In genomic region chr12:64252708-64253107, GRCh38 we compare ENCODE assay signal across 14 cellular contexts. TPM values are rescaled to one million over a fixed set of nuclear protein-coding genes. Genes with fewer than 3 reads are reported as not detected.
DNase-seq lines count a peak whose midpoint lies in the region; ATAC-seq and TF ChIP-seq lines count a peak whose summit lies in the region.
"Had no signal": no experiment of that assay in that cellular context is flagged by ENCODE, and none has a peak within 500 bp of the region (broad histone marks: within the 10 kb centered on the region; RNA-seq: fewer than 3 reads in every experiment).

No MANE protein-coding gene starts in this region.

- H3K4me1 Mint-ChIP-seq in activated CD8-positive, alpha-beta T cell treated with anti-CD3 and anti-CD28 coated beads, Interleukin-2, amount 10 ng/mL, durations not matched to agents 7 days and 5 days (ENCODE audit: low read depth): no peaks in the 10 kb centered on the region
- H3K4me1 Mint-ChIP-seq: activated CD8-positive, alpha-beta memory T cell treated with anti-CD3 and anti-CD28 coated beads, Interleukin-2, amount 10 ng/mL, durations not matched to agents 7 days and 5 days had no signal

- peaks cover 6 to 12% of the 10 kb centered on the region in 2 donors for H3K4me1 ChIP-seq in adrenal gland (replicated peaks in 1 of 2)
- H3K4me1 ChIP-seq in heart left ventricle: peaks cover 0 to 13% (median 0%) of the 10 kb centered on the region in 12 donors
- peaks cover 0 to 4% (median 2%) of the 10 kb centered on the region in 3 donors for H3K4me1 ChIP-seq in skeletal muscle tissue (ENCODE audit: control insufficient read depth in 3 of 3, insufficient read depth in 3 of 3, low read length in 3 of 3)

- no peaks in the 10 kb centered on the region for H3K36me3 ChIP-seq in adrenal gland (replicated peaks in 1 of 2)
- H3K36me3 ChIP-seq in heart left ventricle: no peaks in the 10 kb centered on the region
- H3K36me3 ChIP-seq in skeletal muscle tissue (ENCODE audit: control insufficient read depth in 3 of 3, insufficient read depth in 3 of 3, low read length in 3 of 3): no peaks in the 10 kb centered on the region

- H3K27me3 Mint-ChIP-seq in activated CD8-positive, alpha-beta T cell treated with anti-CD3 and anti-CD28 coated beads, Interleukin-2, amount 10 ng/mL, durations not matched to agents 7 days and 5 days (ENCODE audit: low read depth): no peaks in the 10 kb centered on the region
- H3K27me3 Mint-ChIP-seq: activated CD8-positive, alpha-beta memory T cell treated with anti-CD3 and anti-CD28 coated beads, Interleukin-2, amount 10 ng/mL, durations not matched to agents 7 days and 5 days; activated naive CD8-positive, alpha-beta T cell had no signal

- ATAC-seq in heart left ventricle: peak in 3 of 4 donors; percentile 48 to 83 (median 61)
- ATAC-seq in HG02678 (IDR thresholded peaks at IDR 0.05; ENCODE audit: unreplicated experiment): no peak
- ATAC-seq in activated CD8-positive, alpha-beta T cell treated with anti-CD3 and anti-CD28 coated beads, Interleukin-2, amount 10 ng/mL, durations not matched to agents 7 days and 5 days: no peak
- no peak for ATAC-seq in SK-N-SH treated with all-trans-retinoic acid at 6 μM for 48 hours
- ATAC-seq: activated CD8-positive, alpha-beta memory T cell treated with anti-CD3 and anti-CD28 coated beads, Interleukin-2, amount 10 ng/mL, durations not matched to agents 7 days and 5 days; effector memory CD8-positive, alpha-beta T cell; naive thymus-derived CD8-positive, alpha-beta T cell had no signal

- 21 to 31% (median 24%) methylated on average over 3 of the region's 3 CpGs for WGBS in adrenal gland, 4 donors
- WGBS in heart left ventricle, 4 donors: 65 to 74% (median 70%) methylated on average over 3 of the region's 3 CpGs

- H3K27me3 ChIP-seq in adrenal gland: no peaks in the 10 kb centered on the region
- H3K27me3 ChIP-seq in heart left ventricle: no peaks in the 10 kb centered on the region
- no peaks in the 10 kb centered on the region for H3K27me3 ChIP-seq in skeletal muscle tissue (ENCODE audit: control insufficient read depth in 3 of 3, insufficient read depth in 3 of 3, low read length in 3 of 3)

- H3K36me3 Mint-ChIP-seq in activated CD8-positive, alpha-beta T cell treated with anti-CD3 and anti-CD28 coated beads, Interleukin-2, amount 10 ng/mL, durations not matched to agents 7 days and 5 days (ENCODE audit: low read depth): no peaks in the 10 kb centered on the region
- H3K36me3 Mint-ChIP-seq: activated CD8-positive, alpha-beta memory T cell treated with anti-CD3 and anti-CD28 coated beads, Interleukin-2, amount 10 ng/mL, durations not matched to agents 7 days and 5 days; activated naive CD8-positive, alpha-beta T cell; naive thymus-derived CD8-positive, alpha-beta T cell had no signal

- TF ChIP-seq POLR2A in adrenal gland (IDR thresholded peaks at IDR 0.05) (no peak), heart left ventricle (IDR thresholded peaks at IDR 0.05) (no peak)

- H3K9me3 ChIP-seq in adrenal gland (replicated peaks in 1 of 3) (no peaks in the 10 kb centered on the region), heart left ventricle (no peaks in the 10 kb centered on the region), skeletal muscle tissue (ENCODE audit: control insufficient read depth in 3 of 3, low read length in 3 of 3) (no peaks in the 10 kb centered on the region)

- no peaks in the 10 kb centered on the region for H3K9me3 Mint-ChIP-seq in activated CD8-positive, alpha-beta T cell treated with anti-CD3 and anti-CD28 coated beads, Interleukin-2, amount 10 ng/mL, durations not matched to agents 7 days and 5 days (ENCODE audit: insufficient read depth)
- H3K9me3 Mint-ChIP-seq: effector memory CD8-positive, alpha-beta T cell; naive thymus-derived CD8-positive, alpha-beta T cell had no signal

- POLR2A ChIA-PET in activated CD8-positive, alpha-beta T cell treated with anti-CD3 and anti-CD28 coated beads, Interleukin-2, amount 10 ng/mL, durations not matched to agents 7 days and 5 days (lab: Charles Lee): no interaction called here

- TF ChIP-seq CTCF in adrenal gland (IDR thresholded peaks at IDR 0.05): no peak
- no peak for TF ChIP-seq CTCF in heart left ventricle (IDR thresholded peaks at IDR 0.05)

- CTCF ChIA-PET in activated CD8-positive, alpha-beta T cell treated with anti-CD3 and anti-CD28 coated beads, Interleukin-2, amount 10 ng/mL, durations not matched to agents 7 days and 5 days (lab: Charles Lee): no interaction called here

- intact Hi-C loops in adrenal gland (cut with DNase I): loop anchor here in 1 of 2 donors (10.0 kb wide), 1 partner anchor 168 kb away; no protein-coding TSS in a partner anchor
- intact Hi-C loops in heart left ventricle (cut with DNase I): loop anchor here in 7 of 10 donors (5.0 to 10.0 kb wide), 5 partner anchors 68 to 1148 kb away; partner anchors contain the start of gene DPY19L2 (in 1 of the 7)

- peak overlapping the region in 1 of 3 donors; percentile 27 for H3K9ac ChIP-seq in skeletal muscle tissue (ENCODE audit: low read depth in 1 of 3, low read length in 3 of 3)

- no peak overlapping the region for H3K4me3 Mint-ChIP-seq in activated CD8-positive, alpha-beta T cell treated with anti-CD3 and anti-CD28 coated beads, Interleukin-2, amount 10 ng/mL, durations not matched to agents 7 days and 5 days
- H3K4me3 Mint-ChIP-seq: activated CD8-positive, alpha-beta memory T cell treated with anti-CD3 and anti-CD28 coated beads, Interleukin-2, amount 10 ng/mL, durations not matched to agents 7 days and 5 days; activated naive CD8-positive, alpha-beta T cell; effector memory CD8-positive, alpha-beta T cell; naive thymus-derived CD8-positive, alpha-beta T cell had no signal

- DNase-seq in EL (peak; percentile 13), adrenal gland (peak in 4 of 7 donors; percentile 26 to 64 (median 30)), heart left ventricle (no peak), glomerular visceral epithelial cell (ENCODE audit: extremely low spot score) (no peak)
- DNase-seq in activated CD8-positive, alpha-beta T cell treated with anti-CD3 and anti-CD28 coated beads, Interleukin-2, amount 10 ng/mL, durations not matched to agents 7 days and 5 days: no peak
- DNase-seq: activated CD8-positive, alpha-beta memory T cell treated with anti-CD3 and anti-CD28 coated beads, Interleukin-2, amount 10 ng/mL, durations not matched to agents 7 days and 5 days; COR-L47; effector memory CD8-positive, alpha-beta T cell; KBM-7; naive thymus-derived CD8-positive, alpha-beta T cell had no signal

- no peak overlapping the region for H3K27ac Mint-ChIP-seq in activated CD8-positive, alpha-beta T cell treated with anti-CD3 and anti-CD28 coated beads, Interleukin-2, amount 10 ng/mL, durations not matched to agents 7 days and 5 days
- H3K27ac Mint-ChIP-seq: activated CD8-positive, alpha-beta memory T cell treated with anti-CD3 and anti-CD28 coated beads, Interleukin-2, amount 10 ng/mL, durations not matched to agents 7 days and 5 days; activated naive CD8-positive, alpha-beta T cell; effector memory CD8-positive, alpha-beta T cell; naive thymus-derived CD8-positive, alpha-beta T cell had no signal

- H3K27ac ChIP-seq in adrenal gland (peak overlapping the region in 3 of 5 donors; percentile 34 to 66 (median 56)), heart left ventricle (peak overlapping the region in 3 of 12 donors; percentile 24 to 32 (median 32)), skeletal muscle tissue (ENCODE audit: low read depth, low read length) (peak overlapping the region; percentile 26)

- H3K4me3 ChIP-seq in adrenal gland (no peak overlapping the region), heart left ventricle (no peak overlapping the region), skeletal muscle tissue (ENCODE audit: low read length in 3 of 3) (no peak overlapping the region)

TF ChIP-seq in SK-N-SH treated with all-trans-retinoic acid at 6 μM for 48 hours, 23 proteins besides CTCF, POLR2A, EP300 and RAD21 (continues in another document):
- TF ChIP-seq, protein P1, sequence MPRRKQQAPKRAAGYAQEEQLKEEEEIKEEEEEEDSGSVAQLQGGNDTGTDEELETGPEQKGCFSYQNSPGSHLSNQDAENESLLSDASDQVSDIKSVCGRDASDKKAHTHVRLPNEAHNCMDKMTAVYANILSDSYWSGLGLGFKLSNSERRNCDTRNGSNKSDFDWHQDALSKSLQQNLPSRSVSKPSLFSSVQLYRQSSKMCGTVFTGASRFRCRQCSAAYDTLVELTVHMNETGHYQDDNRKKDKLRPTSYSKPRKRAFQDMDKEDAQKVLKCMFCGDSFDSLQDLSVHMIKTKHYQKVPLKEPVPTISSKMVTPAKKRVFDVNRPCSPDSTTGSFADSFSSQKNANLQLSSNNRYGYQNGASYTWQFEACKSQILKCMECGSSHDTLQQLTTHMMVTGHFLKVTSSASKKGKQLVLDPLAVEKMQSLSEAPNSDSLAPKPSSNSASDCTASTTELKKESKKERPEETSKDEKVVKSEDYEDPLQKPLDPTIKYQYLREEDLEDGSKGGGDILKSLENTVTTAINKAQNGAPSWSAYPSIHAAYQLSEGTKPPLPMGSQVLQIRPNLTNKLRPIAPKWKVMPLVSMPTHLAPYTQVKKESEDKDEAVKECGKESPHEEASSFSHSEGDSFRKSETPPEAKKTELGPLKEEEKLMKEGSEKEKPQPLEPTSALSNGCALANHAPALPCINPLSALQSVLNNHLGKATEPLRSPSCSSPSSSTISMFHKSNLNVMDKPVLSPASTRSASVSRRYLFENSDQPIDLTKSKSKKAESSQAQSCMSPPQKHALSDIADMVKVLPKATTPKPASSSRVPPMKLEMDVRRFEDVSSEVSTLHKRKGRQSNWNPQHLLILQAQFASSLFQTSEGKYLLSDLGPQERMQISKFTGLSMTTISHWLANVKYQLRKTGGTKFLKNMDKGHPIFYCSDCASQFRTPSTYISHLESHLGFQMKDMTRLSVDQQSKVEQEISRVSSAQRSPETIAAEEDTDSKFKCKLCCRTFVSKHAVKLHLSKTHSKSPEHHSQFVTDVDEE (CRISPR knock-in tag; IDR thresholded peaks at IDR 0.05): no peak
- TF ChIP-seq ZFP30 (CRISPR knock-in tag; IDR thresholded peaks at IDR 0.05): no peak
- TF ChIP-seq, protein P2, sequence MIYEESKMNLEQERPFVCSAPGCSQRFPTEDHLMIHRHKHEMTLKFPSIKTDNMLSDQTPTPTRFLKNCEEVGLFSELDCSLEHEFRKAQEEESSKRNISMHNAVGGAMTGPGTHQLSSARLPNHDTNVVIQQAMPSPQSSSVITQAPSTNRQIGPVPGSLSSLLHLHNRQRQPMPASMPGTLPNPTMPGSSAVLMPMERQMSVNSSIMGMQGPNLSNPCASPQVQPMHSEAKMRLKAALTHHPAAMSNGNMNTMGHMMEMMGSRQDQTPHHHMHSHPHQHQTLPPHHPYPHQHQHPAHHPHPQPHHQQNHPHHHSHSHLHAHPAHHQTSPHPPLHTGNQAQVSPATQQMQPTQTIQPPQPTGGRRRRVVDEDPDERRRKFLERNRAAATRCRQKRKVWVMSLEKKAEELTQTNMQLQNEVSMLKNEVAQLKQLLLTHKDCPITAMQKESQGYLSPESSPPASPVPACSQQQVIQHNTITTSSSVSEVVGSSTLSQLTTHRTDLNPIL (CRISPR knock-in tag; IDR thresholded peaks at IDR 0.05; ENCODE audit: low read depth): no peak

RNA-seq across cellular contexts. Expression of gene KICS2, which starts 30.6 kb away (rescaled TPM):
- total RNA-seq in adrenal gland: 10 to 100 TPM in 7 of 8 donors, 1 to 10 TPM in 1; 8.6 to 36.4 (median 13.1) TPM
- 10 to 100 TPM in 1 of 3 donors, 1 to 10 TPM in 2; 5.0 to 15.4 (median 5.1) TPM for polyA plus RNA-seq in adrenal gland
- 1 to 10 TPM; 3.0 to 6.7 (median 5.1) TPM for total RNA-seq in heart left ventricle
- 1 to 10 TPM; 1.8 to 3.7 TPM for polyA plus RNA-seq in heart left ventricle
- 4.2 TPM for total RNA-seq in skeletal muscle tissue
- total RNA-seq in activated CD8-positive, alpha-beta T cell treated with anti-CD3 and anti-CD28 coated beads, Interleukin-2, amount 10 ng/mL, durations not matched to agents 7 days and 5 days: 1 to 10 TPM; 7.7 to 9.9 TPM

Comparison
In these comparisons a context has a peak if more than half of its experiments do, and no peak if none do; other contexts are left out.
1. DNase-seq: peak in EL (single experiment) and adrenal gland (4 of 7); none in heart left ventricle (0 of 5), activated CD8-positive, alpha-beta T cell treated with anti-CD3 and anti-CD28 coated beads, Interleukin-2, amount 10 ng/mL, durations not matched to agents 7 days and 5 days (single experiment) and glomerular visceral epithelial cell (single experiment).
2. ATAC-seq: peak in heart left ventricle (3 of 4); none in HG02678 (single experiment), activated CD8-positive, alpha-beta T cell treated with anti-CD3 and anti-CD28 coated beads, Interleukin-2, amount 10 ng/mL, durations not matched to agents 7 days and 5 days (single experiment) and SK-N-SH treated with all-trans-retinoic acid at 6 μM for 48 hours (single experiment).